9 cellular contexts compared by ENCODE assay signal in genomic region chr12:106583578-106584103, GRCh38. TPM values are rescaled to one million over a fixed set of nuclear protein-coding genes. Genes with fewer than 3 reads are reported as not detected.
DNase-seq lines count a peak whose midpoint lies in the region; ATAC-seq and TF ChIP-seq lines count a peak whose summit lies in the region.
"Had no signal": no experiment of that assay in that cellular context is flagged by ENCODE, and none has a peak within 500 bp of the region (broad histone marks: within the 10 kb centered on the region; RNA-seq: fewer than 3 reads in every experiment).

No MANE protein-coding gene starts in this region.

- H3K27ac ChIP-seq in OCI-LY7 (ENCODE audit: low read depth, low read length, poor library complexity, severe bottlenecking) (no peak overlapping the region), testis (no peak overlapping the region)

- no peak overlapping the region for H2AFZ ChIP-seq in OCI-LY7 (ENCODE audit: low read length)

- H3K79me2 ChIP-seq in OCI-LY7 (ENCODE audit: insufficient read depth, low read depth, low read length): no peaks in the 10 kb centered on the region

- in situ Hi-C loops in SK-MEL-5 (cut with HindIII; ENCODE audit: low pct_unique_long_range_greater_than_20kb, low sequenced_read_pairs) (no loop called here), G401 (cut with HindIII; ENCODE audit: low sequenced_read_pairs) (no loop called here)

- peak; percentile 29 for DNase-seq in GM03348 (ENCODE audit: low spot score)
- DNase-seq in SK-MEL-5 (ENCODE audit: low read depth, low spot score): peak; percentile 15
- DNase-seq in fibroblast of gingiva (ENCODE audit: low read depth): peak; percentile 10
- no peak for DNase-seq in retinal pigment epithelial cell (ENCODE audit: low read depth)
- DNase-seq in OCI-LY7 (ENCODE audit: low spot score): no peak
- no peak for DNase-seq in G401 (ENCODE audit: low spot score)
- DNase-seq in testis: no peak

- no peak for TF ChIP-seq CTCF in retinal pigment epithelial cell (conservative IDR thresholded peaks at IDR 0.05; ENCODE audit: low read depth, low read length)
- no peak for TF ChIP-seq CTCF in OCI-LY7 (conservative IDR thresholded peaks at IDR 0.05; ENCODE audit: low read length)
- no peak for TF ChIP-seq CTCF in testis (IDR thresholded peaks at IDR 0.05)

- no peaks in the 10 kb centered on the region for H3K9me2 ChIP-seq in OCI-LY7 (ENCODE audit: insufficient read depth, low read length)

- H4K20me1 ChIP-seq in OCI-LY7 (ENCODE audit: insufficient read depth, low read length): no peaks in the 10 kb centered on the region

- POLR2A ChIA-PET in OCI-LY7 (lab: Charles Lee): interaction anchor here (0.6 kb wide), 1 partner anchor 120 kb away, joined by 3 read pairs; no protein-coding TSS in a partner anchor

- H3K4me3 ChIP-seq in retinal pigment epithelial cell (ENCODE audit: low read length): peak overlapping the region; percentile 3
- no peak overlapping the region for H3K4me3 ChIP-seq in OCI-LY7 (ENCODE audit: low read depth, low read length, poor library complexity, severe bottlenecking)
- H3K4me3 ChIP-seq in testis: peak overlapping the region in 1 of 2 donors; percentile 37

- H3K36me3 ChIP-seq in OCI-LY7 (ENCODE audit: insufficient read depth, low read length) (no peaks in the 10 kb centered on the region), testis (ENCODE audit: low read depth, missing control alignments) (no peaks in the 10 kb centered on the region)

- H3K9me3 ChIP-seq in OCI-LY7 (ENCODE audit: low read length) (no peaks in the 10 kb centered on the region), testis (no peaks in the 10 kb centered on the region)

- H3K27me3 ChIP-seq in testis: no peaks in the 10 kb centered on the region

- CTCF ChIA-PET in OCI-LY7 (lab: Charles Lee; ENCODE audit: unreplicated experiment): no interaction called here

- H3K4me2 ChIP-seq in OCI-LY7 (ENCODE audit: low read length): no peak overlapping the region

- 1% methylated on average over 18 to 39 of the region's 50 CpGs for WGBS in testis, 2 donors

- TF ChIP-seq POLR2A in testis (IDR thresholded peaks at IDR 0.05): no peak

- no peak for ATAC-seq in HG02763 (IDR thresholded peaks at IDR 0.05; ENCODE audit: unreplicated experiment)

- no peaks in the 10 kb centered on the region for H3K4me1 ChIP-seq in OCI-LY7 (ENCODE audit: insufficient read depth, low read length, poor library complexity, severe bottlenecking)
- H3K4me1 ChIP-seq in testis: peaks cover 46% of the 10 kb centered on the region

- BruUV-seq in OCI-LY7 (replicated peaks; lab: Mats Ljungman, UMichigan): no TSS peak

- intact Hi-C loops in OCI-LY7 (cut with micrococcal nuclease; ENCODE audit: unreplicated experiment) (no loop called here), testis (cut with DNase I; ENCODE audit: low total_unique reads) (no loop called here)

RNA-seq across cellular contexts. Expression of gene RFX4, which starts 0.8 kb away (rescaled TPM):
- not detected in 2 replicates for total RNA-seq in SK-MEL-5 (2014; rRNA removed; shearing (Covaris generic))
- 0.28 TPM in 1 of 2 replicates, not detected in the other for polyA plus RNA-seq in SK-MEL-5 (2015; cell fraction: cytosol; rRNA removed)
- polyA plus RNA-seq in SK-MEL-5 (2015; cell fraction: nucleus; rRNA removed): not detected in 2 replicates
- not detected in 2 replicates for total RNA-seq in OCI-LY7 (2014; rRNA removed; shearing (Covaris generic))
- total RNA-seq in OCI-LY7 (2022): not detected in 2 replicates
- not detected in 2 replicates for total RNA-seq in G401 (2014; rRNA removed; shearing (Covaris generic))
- total RNA-seq in testis: 10 to 100 TPM; 52.7 to 86.4 TPM
- polyA plus RNA-seq in testis (ENCODE audit: insufficient read depth, low read depth, low replicate concordance): 217 TPM
- total RNA-seq: pulmonary artery endothelial cell had no signal

Comparison
In these comparisons a context has a peak if more than half of its experiments do, and no peak if none do; other contexts are left out.
1. DNase-seq: peak in GM03348 (single experiment), SK-MEL-5 (single experiment) and fibroblast of gingiva (single experiment); none in retinal pigment epithelial cell (single experiment), OCI-LY7 (single experiment), G401 (single experiment) and testis (single experiment).
2. RNA of gene RFX4, which starts 0.8 kb away (total RNA-seq): 52.7 to 86.4 TPM in testis; not detected in SK-MEL-5, not detected in OCI-LY7 and not detected in G401; every median in the first group is over 10 times any median in the second.